13 cellular contexts compared by ENCODE assay signal in genomic region chr4:163606885-163607284, GRCh38.
DNase-seq lines count a peak whose midpoint lies in the region; ATAC-seq, FAIRE-seq and TF ChIP-seq lines count a peak whose summit lies in the region.
"Had no signal": no experiment of that assay in that cellular context is flagged by ENCODE, and none has a peak within 500 bp of the region (broad histone marks: within the 10 kb centered on the region; RNA-seq: fewer than 3 reads in every experiment).

No MANE protein-coding gene starts in this region.

- no peaks in the 10 kb centered on the region for H4K20me1 ChIP-seq in HepG2 (ENCODE audit: insufficient read depth, low read length)

- no peak overlapping the region for H3K4me2 ChIP-seq in HepG2 (ENCODE audit: low read depth, low read length)
- H3K4me2 ChIP-seq: KMS-11 had no signal

- no peak for DNase-seq in right lobe of liver
- DNase-seq in HepG2 (ENCODE audit: low spot score) = no peak
- DNase-seq in MV-4-11 (lab: John Stamatoyannopoulos, UW) = peak; percentile 90
- peak; percentile 53 for DNase-seq in globus pallidus (ENCODE audit: low spot score)
- DNase-seq in nucleus accumbens (lab: John Stamatoyannopoulos, UW) = no peak
- no peak for DNase-seq in GM10248 (ENCODE audit: extremely low spot score)
- DNase-seq: activated CD4-positive, alpha-beta T cell treated with anti-CD3 and anti-CD28 coated beads for 4 hours; NCI-H2029; NCI-H524 had no signal

- no TSS peak for BruUV-seq in HepG2 (replicated peaks; lab: Mats Ljungman, UMichigan)

- no peak overlapping the region for H3K27ac ChIP-seq in right lobe of liver
- no peak overlapping the region for H3K27ac ChIP-seq in HepG2 (ENCODE audit: extremely low read length, insufficient read depth, low read length)
- H3K27ac ChIP-seq: KMS-11 had no signal

- TF ChIP-seq EP300 in HepG2 (IDR thresholded peaks at IDR 0.05; ENCODE audit: low read depth in 2 of 2, low read length in 2 of 2) (no peak), HepG2 (CRISPR knock-in tag; IDR thresholded peaks at IDR 0.05; ENCODE audit: borderline replicate concordance) (no peak)

- no peak for TF ChIP-seq RAD21 in HepG2 (CRISPR knock-in tag; IDR thresholded peaks at IDR 0.05)

- H3K36me3 ChIP-seq in right lobe of liver (no peaks in the 10 kb centered on the region), HepG2 (replicated peaks in 1 of 2; ENCODE audit: control insufficient read depth in 1 of 2, insufficient read depth in 2 of 2, low read length in 2 of 2) (no peaks in the 10 kb centered on the region)

- H2AFZ ChIP-seq in HepG2 (ENCODE audit: low read length) = no peak overlapping the region

- WGBS in right lobe of liver (ENCODE audit: insufficient coverage, low coverage, low lambda C conversion rate, missing lambda C conversion rate) = 6% methylated on average over 2 of the region's 2 CpGs
- WGBS in HepG2 (ENCODE audit: low lambda C conversion rate) = 0% methylated on average over 2 of the region's 2 CpGs

- no peaks in the 10 kb centered on the region for H3K79me2 ChIP-seq in HepG2 (ENCODE audit: insufficient read depth, low read length)

- FAIRE-seq in HepG2 (lab: Jason Lieb, UNC) = no peak
- FAIRE-seq: H54 had no signal

- H3K9me3 ChIP-seq in right lobe of liver (no peaks in the 10 kb centered on the region), HepG2 (ENCODE audit: low read length) (no peaks in the 10 kb centered on the region)

- H3K27me3 ChIP-seq in right lobe of liver = no peaks in the 10 kb centered on the region
- H3K27me3 ChIP-seq in HepG2 (ENCODE audit: control insufficient read depth in 1 of 2, insufficient read depth in 2 of 2, low read length in 2 of 2) = no peaks in the 10 kb centered on the region

- CTCF ChIA-PET in HepG2 (lab: Yijun Ruan, JAX; ENCODE audit: low intra/inter-chr PET ratio, low total read pairs) (no interaction called here), GM10248 (lab: Yijun Ruan, JAX) (interaction anchor here (1.1 to 2.1 kb wide), 3 partner anchors 8 to 15 kb away, joined by 3 to 4 read pairs (median 3); no protein-coding TSS in a partner anchor)

- POLR2A ChIA-PET in HepG2 (lab: Yijun Ruan, JAX) (no interaction called here), GM10248 (lab: Yijun Ruan, JAX) (no interaction called here)

- no peak overlapping the region for H3K4me3 ChIP-seq in right lobe of liver
- no peak overlapping the region for H3K4me3 ChIP-seq in HepG2 (replicated peaks in 1 of 3; ENCODE audit: insufficient read depth in 1 of 3, low read depth in 2 of 3, low read length in 3 of 3)

- intact Hi-C loops in right lobe of liver (cut with DNase I) = no loop called here
- intact Hi-C loops in HepG2 (cut with micrococcal nuclease; ENCODE audit: unreplicated experiment) = no loop called here

- TF ChIP-seq CTCF in right lobe of liver (IDR thresholded peaks at IDR 0.05) (no peak), HepG2 (CRISPR knock-in tag; IDR thresholded peaks at IDR 0.05) (no peak), GM10248 (IDR thresholded peaks at IDR 0.05; ENCODE audit: control extremely low read depth, extremely low read depth, low read depth, missing control alignments) (no peak)

- TF ChIP-seq POLR2A in right lobe of liver (IDR thresholded peaks at IDR 0.05) (no peak), HepG2 (IDR thresholded peaks at IDR 0.05; ENCODE audit: insufficient read depth in 1 of 2, low read depth in 2 of 2, low read length in 2 of 2) (no peak)

- ATAC-seq in right lobe of liver = peak in 3 of 4 donors; percentile 46 to 59 (median 53)
- no peak for ATAC-seq in HepG2
- ATAC-seq in HG03097 (IDR thresholded peaks at IDR 0.05; ENCODE audit: low FRiP score, unreplicated experiment) = no peak
- no peak for ATAC-seq in GM21723 (IDR thresholded peaks at IDR 0.05; ENCODE audit: unreplicated experiment)

- in situ Hi-C loops in HepG2 (cut with HindIII; ENCODE audit: extremely low pct_ligation_motif_present, low pct_unique_long_range_greater_than_20kb) = no loop called here

- no peak overlapping the region for H3K9ac ChIP-seq in HepG2 (ENCODE audit: insufficient read depth, low read depth, low read length)
- H3K9ac ChIP-seq: KMS-11 had no signal

- no peaks in the 10 kb centered on the region for H3K4me1 ChIP-seq in right lobe of liver
- peaks cover 11% of the 10 kb centered on the region; the same call in 1 of the 2 replicates for H3K4me1 ChIP-seq in HepG2 (ENCODE audit: insufficient read depth, low read length)

TF ChIP-seq in HepG2, 621 proteins besides CTCF, POLR2A, EP300 and RAD21:
- no peak for TF ChIP-seq AKAP8 (CRISPR knock-in tag; IDR thresholded peaks at IDR 0.05)
- no peak for TF ChIP-seq ZNF589 (CRISPR knock-in tag; conservative IDR thresholded peaks at IDR 0.05)
- no peak for TF ChIP-seq ZBTB7B (CRISPR knock-in tag; IDR thresholded peaks at IDR 0.05)
- TF ChIP-seq NR2F1 (CRISPR knock-in tag; IDR thresholded peaks at IDR 0.05) = no peak
- no peak for TF ChIP-seq ZFX (CRISPR knock-in tag; IDR thresholded peaks at IDR 0.05; ENCODE audit: low read depth)
- no peak for TF ChIP-seq RNF2 (conservative IDR thresholded peaks at IDR 0.05; ENCODE audit: low read depth)
- no peak for TF ChIP-seq ARNT (IDR thresholded peaks at IDR 0.05)
- no peak for TF ChIP-seq TAF15 (IDR thresholded peaks at IDR 0.05; ENCODE audit: low read depth, low read length, poor library complexity, severe bottlenecking)
- TF ChIP-seq CCDC6 (CRISPR knock-in tag; IDR thresholded peaks at IDR 0.05) = no peak
- TF ChIP-seq HOXA3 (CRISPR knock-in tag; IDR thresholded peaks at IDR 0.05) = no peak
- no peak for TF ChIP-seq ZNF296 (CRISPR knock-in tag; conservative IDR thresholded peaks at IDR 0.05)
- no peak for TF ChIP-seq ASH2L (IDR thresholded peaks at IDR 0.05; ENCODE audit: insufficient read length, low read depth, low read length)
- no peak for TF ChIP-seq NKX3-1 (CRISPR knock-in tag; IDR thresholded peaks at IDR 0.05)
- no peak for TF ChIP-seq ZNF263 (CRISPR knock-in tag; IDR thresholded peaks at IDR 0.05)
- TF ChIP-seq ZC3H13 (CRISPR knock-in tag; IDR thresholded peaks at IDR 0.05) = no peak
- no peak for TF ChIP-seq SP1 (IDR thresholded peaks at IDR 0.05)
- TF ChIP-seq SP1 (CRISPR knock-in tag; IDR thresholded peaks at IDR 0.05) = no peak
- no peak for TF ChIP-seq ZNF282 (IDR thresholded peaks at IDR 0.05; ENCODE audit: partially characterized antibody)
- no peak for TF ChIP-seq ZBTB7A (CRISPR knock-in tag; IDR thresholded peaks at IDR 0.05)
- no peak for TF ChIP-seq ZSCAN5A (CRISPR knock-in tag; IDR thresholded peaks at IDR 0.05; ENCODE audit: borderline replicate concordance)
- no peak for TF ChIP-seq LCORL (IDR thresholded peaks at IDR 0.05)
- no peak for TF ChIP-seq LCORL (CRISPR knock-in tag; IDR thresholded peaks at IDR 0.05)
TF ChIP-seq in HepG2: peak in this region for 0.

Comparison
In these comparisons a context has a peak if more than half of its experiments do, and no peak if none do; other contexts are left out.
1. ATAC-seq: peak in right lobe of liver (3 of 4); none in HepG2 (single experiment), HG03097 (single experiment) and GM21723 (single experiment).
2. DNase-seq: peak in MV-4-11 (single experiment) and globus pallidus (single experiment); none in right lobe of liver (0 of 3), HepG2 (single experiment), nucleus accumbens (0 of 56) and GM10248 (single experiment).